11 cellular contexts compared by ENCODE assay signal in genomic region chr12:99390707-99391106, GRCh38.
DNase-seq lines count a peak whose midpoint lies in the region; FAIRE-seq and TF ChIP-seq lines count a peak whose summit lies in the region.
"Had no signal": no experiment of that assay in that cellular context is flagged by ENCODE, and none has a peak within 500 bp of the region (broad histone marks: within the 10 kb centered on the region; RNA-seq: fewer than 3 reads in every experiment).

No MANE protein-coding gene starts in this region.

- peak; percentile 45 for TF ChIP-seq CTCF in GM10266 (IDR thresholded peaks at IDR 0.05; ENCODE audit: control insufficient read depth, insufficient read depth, low read depth, missing control alignments)
- peak; percentile 79 for TF ChIP-seq CTCF in epithelial cell of proximal tubule (conservative IDR thresholded peaks at IDR 0.05; ENCODE audit: low read depth, low read length)

- 77 to 85% (median 81%) methylated on average over 7 of the region's 7 CpGs for WGBS in small intestine, 3 donors

- DNase-seq in A172 (ENCODE audit: low spot score) (peak; percentile 16), GM10266 (ENCODE audit: extremely low spot score) (peak; percentile 12), NCI-H69 (lab: John Stamatoyannopoulos, UW) (peak; percentile 64), epithelial cell of proximal tubule (ENCODE audit: low read depth) (no peak), NOMO-1 (lab: John Stamatoyannopoulos, UW; ENCODE audit: unreplicated experiment in 2 of 2) (no peak), KG1 (lab: John Stamatoyannopoulos, UW) (no peak), small intestine (no peak), NCI-H2107 treated with DMSO at 0.1 percent for 48 hours (lab: John Stamatoyannopoulos, UW; ENCODE audit: unreplicated experiment) (no peak)
- DNase-seq: HCEC 1CT, MV-4-11 had no signal

- no peaks in the 10 kb centered on the region for H3K4me1 ChIP-seq in small intestine (ENCODE audit: control insufficient read depth in 2 of 2, insufficient read depth in 1 of 2, low read depth in 1 of 2, low read length in 1 of 2)
- H3K4me1 ChIP-seq: pancreas had no signal

- no peak overlapping the region for H3K27ac ChIP-seq in small intestine (ENCODE audit: low read depth in 1 of 2, low read length in 1 of 2)
- H3K27ac ChIP-seq: pancreas had no signal

- no peak for FAIRE-seq in small intestine (lab: Jason Lieb, UNC)
- FAIRE-seq: pancreas had no signal

- H3K36me3 ChIP-seq in small intestine (ENCODE audit: control insufficient read depth in 2 of 2, insufficient read depth in 2 of 2, low read length in 2 of 2), result no peaks in the 10 kb centered on the region
- H3K36me3 ChIP-seq: pancreas had no signal

- no peak overlapping the region for H3K4me3 ChIP-seq in epithelial cell of proximal tubule (ENCODE audit: low read depth, low read length)
- no peak overlapping the region for H3K4me3 ChIP-seq in small intestine (ENCODE audit: low read depth in 1 of 2, low read length in 2 of 2)
- H3K4me3 ChIP-seq: pancreas had no signal

- no peaks in the 10 kb centered on the region for H3K27me3 ChIP-seq in small intestine (ENCODE audit: control insufficient read depth in 2 of 2, insufficient read depth in 2 of 2, low read length in 2 of 2)
- H3K27me3 ChIP-seq: pancreas had no signal

- no peaks in the 10 kb centered on the region for H3K9me3 ChIP-seq in small intestine (ENCODE audit: control insufficient read depth, low read depth)
- H3K9me3 ChIP-seq: pancreas had no signal

Comparison
In these comparisons a context has a peak if more than half of its experiments do, and no peak if none do; other contexts are left out.
1. DNase-seq: peak in A172 (single experiment), GM10266 (single experiment) and NCI-H69 (single experiment); none in epithelial cell of proximal tubule (single experiment), NOMO-1 (0 of 2), KG1 (single experiment), small intestine (single experiment) and NCI-H2107 treated with DMSO at 0.1 percent for 48 hours (single experiment).